Comparison of ENCODE assay signal across 9 cellular contexts in genomic region chr11:43944761-43945311, GRCh38. TPM values are rescaled to one million over a fixed set of nuclear protein-coding genes. Genes with fewer than 3 reads are reported as not detected.
DNase-seq lines count a peak whose midpoint lies in the region; ATAC-seq and FAIRE-seq lines count a peak whose summit lies in the region.
"Had no signal": no experiment of that assay in that cellular context is flagged by ENCODE, and none has a peak within 500 bp of the region (broad histone marks: within the 10 kb centered on the region; RNA-seq: fewer than 3 reads in every experiment).

No MANE protein-coding gene starts in this region.

- intact Hi-C loops in head of caudate nucleus (cut with DNase I) (loop anchor here (5.0 kb wide), 2 partner anchors 63 to 92 kb away; partner anchors contain the start of gene ALKBH3), posterior vena cava (cut with DNase I) (loop anchor here in 1 of 2 donors (5.0 kb wide), 2 partner anchors 42 to 87 kb away; no protein-coding TSS in a partner anchor)

- no peak overlapping the region for H3K27ac ChIP-seq in SJCRH30

- H3K4me1 ChIP-seq in SJCRH30, result 0 out of 2 replicates have a peak, but pooled peaks cover 1% of the 10 kb centered on the region

- peak; percentile 21 for DNase-seq in CMK (ENCODE audit: low read depth)
- DNase-seq in SJCRH30, result peak; percentile 71 to 78
- DNase-seq in activated naive CD4-positive, alpha-beta T cell (lab: John Stamatoyannopoulos, UW), result peak in 3 of 4 experiments; percentile 31 to 43 (median 34)
- peak in 41 of 42 donors; percentile 50 to 91 (median 75) for DNase-seq in head of caudate nucleus
- DNase-seq in posterior vena cava (ENCODE audit: low spot score), result peak; percentile 94
- DNase-seq in urothelium cell line (ENCODE audit: low spot score), result peak; percentile 78

- H3K9me3 ChIP-seq in SJCRH30 (replicated peaks), result no peaks in the 10 kb centered on the region

- no peak overlapping the region for H3K4me3 ChIP-seq in SJCRH30

- ATAC-seq in HG02642 (IDR thresholded peaks at IDR 0.05; ENCODE audit: poor library complexity, unreplicated experiment) (peak; percentile 27), HG02571 (IDR thresholded peaks at IDR 0.05; ENCODE audit: unreplicated experiment) (no peak)

- H3K36me3 ChIP-seq in SJCRH30, result no peaks in the 10 kb centered on the region

- FAIRE-seq in urothelium cell line (lab: Jason Lieb, UNC), result no peak
- FAIRE-seq: TTC549 had no signal

- peaks cover 10% of the 10 kb centered on the region; the same call in 1 of the 2 replicates for H3K27me3 ChIP-seq in SJCRH30

RNA-seq across cellular contexts. Expression of gene C11orf96, which starts 2.4 kb away (rescaled TPM):
- total RNA-seq in SJCRH30 (2014; rRNA removed; shearing (Covaris generic)), result 2.1 and 3.4 TPM in 2 replicates
- total RNA-seq in posterior vena cava, result 1,000 to 10,000 TPM in 1 of 2 donors, 100 to 1,000 TPM in 1; 576 to 1,371 TPM

Comparison
In these comparisons a context has a peak if more than half of its experiments do, and no peak if none do; other contexts are left out.
1. DNase-seq: peak in every context shown above with its lines; median percentile 94 in posterior vena cava; 78 in urothelium cell line; 75 in head of caudate nucleus; 74 in SJCRH30; 34 in activated naive CD4-positive, alpha-beta T cell; 21 in CMK.
2. RNA of gene C11orf96, which starts 2.4 kb away (total RNA-seq): 576 to 1,371 TPM in posterior vena cava; 2.1 to 3.4 TPM in SJCRH30; every median in the first group is over 100 times any median in the second.